Comparison of ENCODE assay signal across 8 cellular contexts in the genomic region with DNA sequence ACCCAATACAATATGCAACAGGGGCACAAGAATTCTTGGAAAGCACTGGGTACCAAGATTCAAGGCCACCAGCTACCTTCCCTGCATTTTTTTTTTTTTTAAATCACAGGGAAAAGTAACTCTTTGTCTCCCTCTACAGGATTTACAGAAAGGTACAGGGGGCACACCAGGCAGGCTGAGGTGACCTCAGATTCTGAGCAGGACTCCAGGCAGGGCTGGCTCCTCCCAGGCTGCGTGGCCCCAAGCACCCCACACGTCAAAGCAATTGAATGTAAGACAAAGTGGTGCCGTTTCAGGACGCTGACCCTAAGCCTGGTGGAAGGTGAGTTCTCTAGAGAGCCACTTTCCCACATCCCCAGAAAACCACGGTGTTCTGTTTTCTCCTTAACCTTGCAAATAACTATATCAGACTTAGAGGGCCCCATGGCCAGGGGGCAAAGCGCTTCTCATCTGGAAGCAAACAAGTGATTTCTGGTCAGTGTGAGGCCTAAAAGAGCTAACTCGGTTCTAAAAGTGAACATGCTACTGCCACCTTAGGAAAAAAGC.
A peak's percentile ranks its signal among the peaks of the same experiment; 100 is the strongest.
DNase-seq lines count a peak whose midpoint lies in the region; ATAC-seq and TF ChIP-seq lines count a peak whose summit lies in the region.

No MANE protein-coding gene starts in this region.

- H3K4me1 Mint-ChIP-seq in immature natural killer cell, result no peaks in the 10 kb centered on the region

- in situ Hi-C loops in astrocyte of the cerebellum (cut with HindIII; ENCODE audit: low sequenced_read_pairs), result no loop called here

- peak; percentile 51 for DNase-seq in SIG-M5 treated with dmso at 0.1 percent for 504 hours (lab: John Stamatoyannopoulos, UW; ENCODE audit: unreplicated experiment)
- DNase-seq in SIG-M5 (lab: John Stamatoyannopoulos, UW), result no peak
- peak; percentile 15 for DNase-seq in NCI-H748 treated with DMSO at 0.1 percent for 48 hours (lab: John Stamatoyannopoulos, UW)
- peak; percentile 23 for DNase-seq in astrocyte of the cerebellum (ENCODE audit: low read depth)
- DNase-seq in immature natural killer cell, result peak; percentile 32 to 40 (median 33)
- DNase-seq in stimulated activated CD4-positive, alpha-beta T cell treated with anti-CD3 and anti-CD28 coated beads, Interleukin-1b, Interleukin-23, amount 100 ng/mL, for 48 hours, result peak; percentile 41
- no peak for DNase-seq in activated effector memory CD4-positive, alpha-beta T cell treated with anti-CD3 and anti-CD28 coated beads, Interleukin-2, amount 50 U/mL, for 16 hours

- no peak overlapping the region for H3K4me3 ChIP-seq in astrocyte of the cerebellum (ENCODE audit: low read depth, low read length)

- no peak overlapping the region for H3K4me3 Mint-ChIP-seq in immature natural killer cell

- peaks cover 0 to 3% (median 0%) of the 10 kb centered on the region in 3 donors for H3K27me3 Mint-ChIP-seq in immature natural killer cell (ENCODE audit: low read depth in 3 of 3)

- no peaks in the 10 kb centered on the region for H3K9me3 Mint-ChIP-seq in immature natural killer cell

- H3K36me3 Mint-ChIP-seq in immature natural killer cell, result no peaks in the 10 kb centered on the region

- no peak overlapping the region for H3K27ac Mint-ChIP-seq in immature natural killer cell

- ATAC-seq in HG02678 (IDR thresholded peaks at IDR 0.05; ENCODE audit: unreplicated experiment), result peak; percentile 72

- TF ChIP-seq CTCF in astrocyte of the cerebellum (IDR thresholded peaks at IDR 0.05; ENCODE audit: low read depth, low read length, missing control alignments), result peak; percentile 70

Comparison
In these comparisons a context has a peak if more than half of its experiments do, and no peak if none do; other contexts are left out.
1. DNase-seq: peak in SIG-M5 treated with dmso at 0.1 percent for 504 hours (single experiment), NCI-H748 treated with DMSO at 0.1 percent for 48 hours (single experiment), astrocyte of the cerebellum (single experiment), immature natural killer cell (3 of 3) and stimulated activated CD4-positive, alpha-beta T cell treated with anti-CD3 and anti-CD28 coated beads, Interleukin-1b, Interleukin-23, amount 100 ng/mL, for 48 hours (single experiment); none in SIG-M5 (single experiment) and activated effector memory CD4-positive, alpha-beta T cell treated with anti-CD3 and anti-CD28 coated beads, Interleukin-2, amount 50 U/mL, for 16 hours (single experiment).